ENCODE assay signal across 18 cellular contexts in genomic region chr19:41384351-41384750, GRCh38. TPM values are rescaled to one million over a fixed set of nuclear protein-coding genes. Genes with fewer than 3 reads are reported as not detected.
DNase-seq lines count a peak whose midpoint lies in the region; ATAC-seq, FAIRE-seq and TF ChIP-seq lines count a peak whose summit lies in the region.
"Had no signal": no experiment of that assay in that cellular context is flagged by ENCODE, and none has a peak within 500 bp of the region (broad histone marks: within the 10 kb centered on the region; RNA-seq: fewer than 3 reads in every experiment).

No MANE protein-coding gene starts in this region.

- no peaks in the 10 kb centered on the region for H3K27me3 ChIP-seq in A673 (replicated peaks; ENCODE audit: insufficient read depth, low read depth, low read length, poor library complexity)
- H3K27me3 ChIP-seq: BE2C had no signal

- peaks cover 4% of the 10 kb centered on the region for H3K36me3 ChIP-seq in A673 (ENCODE audit: insufficient read depth, low read length, poor library complexity, severe bottlenecking)

- H3K4me3 ChIP-seq in A673 (ENCODE audit: low read depth, low read length, poor library complexity, severe bottlenecking) = no peak overlapping the region
- H3K4me3 ChIP-seq: GM23338 had no signal

- FAIRE-seq in RCC 7860 (lab: Jason Lieb, UNC) = peak; percentile 34
- FAIRE-seq: GM18507 had no signal

- POLR2A ChIA-PET in A673 (lab: Charles Lee; ENCODE audit: low non-redundant PET) = interaction anchor here (0.5 to 0.6 kb wide), 2 partner anchors 133 to 191 kb away, joined by 3 read pairs; partner anchors contain the start of gene CEACAM21

- intact Hi-C loops in activated T-helper 1 cell treated with anti-CD3 and anti-CD28 coated beads, Interleukin-12 subunit alpha, Interleukin-12 subunit beta, Interleukin-2, Interleukin-4 antibody, amounts not matched to agents 30 ng/mL and 10 ng/mL and 1 ng/mL, durations not matched to agents 14 hours and 24 hours and 36 hours (cut with micrococcal nuclease) = no loop called here
- intact Hi-C loops in A673 (cut with micrococcal nuclease; ENCODE audit: unreplicated experiment) = no loop called here

- H3K27ac ChIP-seq in A673 (ENCODE audit: low read depth, low read length, poor library complexity, severe bottlenecking) = no peak overlapping the region

- no TSS peak for BruUV-seq in A673 (replicated peaks; lab: Mats Ljungman, UMichigan)

- no peaks in the 10 kb centered on the region for H3K27me3 Mint-ChIP-seq in activated T-cell treated with anti-CD3 and anti-CD28 coated beads, Interleukin-2, amount 50 U/mL, for 24 hours
- no peaks in the 10 kb centered on the region for H3K27me3 Mint-ChIP-seq in activated T-helper 1 cell treated with anti-CD3 and anti-CD28 coated beads, Interleukin-12 subunit alpha, Interleukin-12 subunit beta, Interleukin-2, Interleukin-4 antibody, amounts not matched to agents 30 ng/mL and 10 ng/mL and 1 ng/mL, durations not matched to agents 14 hours and 24 hours and 36 hours (ENCODE audit: insufficient read depth)

- H3K27ac Mint-ChIP-seq in activated T-cell treated with anti-CD3 and anti-CD28 coated beads, Interleukin-2, amount 50 U/mL, for 24 hours = peak overlapping the region; percentile 44
- H3K27ac Mint-ChIP-seq in activated T-helper 1 cell treated with anti-CD3 and anti-CD28 coated beads, Interleukin-12 subunit alpha, Interleukin-12 subunit beta, Interleukin-2, Interleukin-4 antibody, amounts not matched to agents 30 ng/mL and 10 ng/mL and 1 ng/mL, durations not matched to agents 14 hours and 24 hours and 36 hours = no peak overlapping the region
- H3K27ac Mint-ChIP-seq: CD8-positive, alpha-beta T cell; GM23338 had no signal

- no peak for ATAC-seq in GM18502 (IDR thresholded peaks at IDR 0.05; ENCODE audit: poor library complexity, unreplicated experiment)
- ATAC-seq: CD8-positive, alpha-beta T cell; GM23338 had no signal

- CTCF ChIA-PET in A673 (lab: Charles Lee) = no interaction called here

- no peaks in the 10 kb centered on the region for H3K4me1 Mint-ChIP-seq in activated T-cell treated with anti-CD3 and anti-CD28 coated beads, Interleukin-2, amount 50 U/mL, for 24 hours (ENCODE audit: low read depth)
- no peaks in the 10 kb centered on the region for H3K4me1 Mint-ChIP-seq in activated T-helper 1 cell treated with anti-CD3 and anti-CD28 coated beads, Interleukin-12 subunit alpha, Interleukin-12 subunit beta, Interleukin-2, Interleukin-4 antibody, amounts not matched to agents 30 ng/mL and 10 ng/mL and 1 ng/mL, durations not matched to agents 14 hours and 24 hours and 36 hours (ENCODE audit: low read depth)
- H3K4me1 Mint-ChIP-seq: GM23338 had no signal

- H3K9me3 Mint-ChIP-seq in activated T-cell treated with anti-CD3 and anti-CD28 coated beads, Interleukin-2, amount 50 U/mL, for 24 hours = no peaks in the 10 kb centered on the region
- no peaks in the 10 kb centered on the region for H3K9me3 Mint-ChIP-seq in activated T-helper 1 cell treated with anti-CD3 and anti-CD28 coated beads, Interleukin-12 subunit alpha, Interleukin-12 subunit beta, Interleukin-2, Interleukin-4 antibody, amounts not matched to agents 30 ng/mL and 10 ng/mL and 1 ng/mL, durations not matched to agents 14 hours and 24 hours and 36 hours
- H3K9me3 Mint-ChIP-seq: CD14-positive monocyte; CD8-positive, alpha-beta T cell had no signal

- no peaks in the 10 kb centered on the region for H3K4me1 ChIP-seq in A673 (ENCODE audit: insufficient read depth, low read length, poor library complexity, severe bottlenecking)

- H3K36me3 Mint-ChIP-seq in activated T-cell treated with anti-CD3 and anti-CD28 coated beads, Interleukin-2, amount 50 U/mL, for 24 hours (ENCODE audit: low read depth) = peaks cover 54% of the 10 kb centered on the region
- peaks cover 9% of the 10 kb centered on the region for H3K36me3 Mint-ChIP-seq in activated T-helper 1 cell treated with anti-CD3 and anti-CD28 coated beads, Interleukin-12 subunit alpha, Interleukin-12 subunit beta, Interleukin-2, Interleukin-4 antibody, amounts not matched to agents 30 ng/mL and 10 ng/mL and 1 ng/mL, durations not matched to agents 14 hours and 24 hours and 36 hours (ENCODE audit: low read depth)

- H3K4me3 Mint-ChIP-seq in activated T-cell treated with anti-CD3 and anti-CD28 coated beads, Interleukin-2, amount 50 U/mL, for 24 hours = no peak overlapping the region
- H3K4me3 Mint-ChIP-seq in activated T-helper 1 cell treated with anti-CD3 and anti-CD28 coated beads, Interleukin-12 subunit alpha, Interleukin-12 subunit beta, Interleukin-2, Interleukin-4 antibody, amounts not matched to agents 30 ng/mL and 10 ng/mL and 1 ng/mL, durations not matched to agents 14 hours and 24 hours and 36 hours = no peak overlapping the region
- H3K4me3 Mint-ChIP-seq: CD14-positive monocyte; CD8-positive, alpha-beta T cell; GM23338 had no signal

- no peaks in the 10 kb centered on the region for H3K9me3 ChIP-seq in A673 (ENCODE audit: low read depth, low read length, poor library complexity, severe bottlenecking)
- H3K9me3 ChIP-seq: BE2C had no signal

- no peak for DNase-seq in activated T-cell treated with anti-CD3 and anti-CD28 coated beads, Interleukin-2, amount 50 U/mL, for 24 hours
- DNase-seq in activated T-cell treated with anti-CD3 and anti-CD28 coated beads, Interleukin-2, amount 50 U/mL, for 1 hour = no peak
- DNase-seq in RCC 7860 (ENCODE audit: low spot score) = peak; percentile 23
- peak; percentile 52 for DNase-seq in glomerular visceral epithelial cell (ENCODE audit: extremely low spot score)
- peak; percentile 47 for DNase-seq in renal cortical epithelial cell (ENCODE audit: low read depth)
- no peak for DNase-seq in activated T-helper 1 cell treated with anti-CD3 and anti-CD28 coated beads, Interleukin-12 subunit alpha, Interleukin-12 subunit beta, Interleukin-2, Interleukin-4 antibody, amounts not matched to agents 30 ng/mL and 10 ng/mL and 1 ng/mL, durations not matched to agents 14 hours and 24 hours and 36 hours (ENCODE audit: low spot score)
- DNase-seq in A673 (ENCODE audit: low spot score) = no peak
- DNase-seq: 8988T; CD8-positive, alpha-beta T cell; COR-L47; DND-41; GDM1; H7 had no signal

- no peak for TF ChIP-seq CTCF in A673 (conservative IDR thresholded peaks at IDR 0.05; ENCODE audit: low read depth, low read length)

RNA-seq across cellular contexts. Expression of gene TMEM91, which starts 8.0 kb away (rescaled TPM):
- total RNA-seq in renal cortical epithelial cell (3.0 and 9.0 TPM in 2 replicates), A673 (2021) (4.9 and 8.7 TPM in 2 replicates)
- 2.8 and 2.9 TPM in 2 replicates for total RNA-seq in activated T-helper 1 cell treated with anti-CD3 and anti-CD28 coated beads, Interleukin-12 subunit alpha, Interleukin-12 subunit beta, Interleukin-2, Interleukin-4 antibody, amounts not matched to agents 30 ng/mL and 10 ng/mL and 1 ng/mL, durations not matched to agents 14 hours and 24 hours and 36 hours

RNA-seq across cellular contexts. Expression of gene EXOSC5, which starts 12.8 kb away (rescaled TPM):
- total RNA-seq in renal cortical epithelial cell (5.2 and 8.2 TPM in 2 replicates), A673 (2021) (35.0 and 43.1 TPM in 2 replicates)
- 59.3 and 66.6 TPM in 2 replicates for total RNA-seq in activated T-helper 1 cell treated with anti-CD3 and anti-CD28 coated beads, Interleukin-12 subunit alpha, Interleukin-12 subunit beta, Interleukin-2, Interleukin-4 antibody, amounts not matched to agents 30 ng/mL and 10 ng/mL and 1 ng/mL, durations not matched to agents 14 hours and 24 hours and 36 hours

RNA-seq across cellular contexts. Expression of gene BCKDHA, which starts 13.3 kb away (rescaled TPM):
- 35.9 and 73.1 TPM in 2 replicates for total RNA-seq in renal cortical epithelial cell
- 14.6 and 22.7 TPM in 2 replicates for total RNA-seq in activated T-helper 1 cell treated with anti-CD3 and anti-CD28 coated beads, Interleukin-12 subunit alpha, Interleukin-12 subunit beta, Interleukin-2, Interleukin-4 antibody, amounts not matched to agents 30 ng/mL and 10 ng/mL and 1 ng/mL, durations not matched to agents 14 hours and 24 hours and 36 hours
- 14.7 and 15.9 TPM in 2 replicates for total RNA-seq in A673 (2021)

RNA-seq across cellular contexts. Expression of gene B9D2, which starts 20.4 kb away (rescaled TPM):
- total RNA-seq in renal cortical epithelial cell (7.4 and 10.1 TPM in 2 replicates), A673 (2021) (9.9 and 10.7 TPM in 2 replicates)
- total RNA-seq in activated T-helper 1 cell treated with anti-CD3 and anti-CD28 coated beads, Interleukin-12 subunit alpha, Interleukin-12 subunit beta, Interleukin-2, Interleukin-4 antibody, amounts not matched to agents 30 ng/mL and 10 ng/mL and 1 ng/mL, durations not matched to agents 14 hours and 24 hours and 36 hours = 4.4 and 4.5 TPM in 2 replicates

RNA-seq across cellular contexts. Expression of gene TGFB1, which starts 30.6 kb away (rescaled TPM):
- total RNA-seq in renal cortical epithelial cell (4.9 and 44.8 TPM in 2 replicates), A673 (2021) (92.4 and 102 TPM in 2 replicates)
- 108 and 112 TPM in 2 replicates for total RNA-seq in activated T-helper 1 cell treated with anti-CD3 and anti-CD28 coated beads, Interleukin-12 subunit alpha, Interleukin-12 subunit beta, Interleukin-2, Interleukin-4 antibody, amounts not matched to agents 30 ng/mL and 10 ng/mL and 1 ng/mL, durations not matched to agents 14 hours and 24 hours and 36 hours

Comparison
In these comparisons a context has a peak if more than half of its experiments do, and no peak if none do; other contexts are left out.
1. DNase-seq: peak in RCC 7860 (single experiment), glomerular visceral epithelial cell (single experiment) and renal cortical epithelial cell (single experiment); none in activated T-cell treated with anti-CD3 and anti-CD28 coated beads, Interleukin-2, amount 50 U/mL, for 24 hours (single experiment), activated T-cell treated with anti-CD3 and anti-CD28 coated beads, Interleukin-2, amount 50 U/mL, for 1 hour (single experiment), activated T-helper 1 cell treated with anti-CD3 and anti-CD28 coated beads, Interleukin-12 subunit alpha, Interleukin-12 subunit beta, Interleukin-2, Interleukin-4 antibody, amounts not matched to agents 30 ng/mL and 10 ng/mL and 1 ng/mL, durations not matched to agents 14 hours and 24 hours and 36 hours (single experiment) and A673 (single experiment).